Comparison of ENCODE assay signal across 16 cellular contexts in the genomic region with DNA sequence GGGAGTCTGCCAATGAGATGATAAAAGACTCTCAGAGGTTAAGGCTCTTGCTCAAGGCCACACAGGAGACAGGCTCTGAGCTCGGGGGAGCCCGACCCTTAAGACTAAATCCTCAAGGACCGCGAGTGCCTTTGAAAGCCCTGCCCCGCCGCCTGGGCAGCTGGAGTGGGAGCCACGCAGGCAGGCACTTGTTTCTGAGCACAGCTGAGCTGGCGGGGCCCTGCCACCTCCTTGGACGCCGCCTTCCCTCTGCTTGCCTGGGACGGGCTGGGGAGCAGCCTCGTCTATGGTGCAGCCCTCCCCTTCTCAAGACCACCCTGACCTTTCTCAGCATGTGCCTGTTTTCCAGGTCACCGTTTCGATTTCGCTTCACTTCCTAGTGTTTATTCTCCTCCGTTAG.
"Had no signal": no experiment of that assay in that cellular context is flagged by ENCODE, and none has a peak within 500 bp of the region (broad histone marks: within the 10 kb centered on the region; RNA-seq: fewer than 3 reads in every experiment).

No MANE protein-coding gene starts in this region.

- ATAC-seq: activated T-cell treated with anti-CD3 and anti-CD28 coated beads, Interleukin-2, amount 50 U/mL, for 4 hours; stimulated activated naive CD8-positive, alpha-beta T cell treated with anti-CD3 and anti-CD28 coated beads, Interleukin-15, Interleukin-2, amounts not matched to agents 100 U/mL and 50 U/mL, for 24 hours had no signal

- H3K9me3 ChIP-seq: breast epithelium, lower lobe of right lung, sigmoid colon, suprapubic skin, upper lobe of left lung had no signal

- H3K27me3 ChIP-seq: breast epithelium, upper lobe of left lung had no signal

- H3K4me1 ChIP-seq: breast epithelium, lower lobe of right lung, sigmoid colon, suprapubic skin, upper lobe of left lung had no signal

- H3K27ac ChIP-seq: breast epithelium, lower lobe of right lung, sigmoid colon, suprapubic skin, upper lobe of left lung had no signal

- H3K36me3 ChIP-seq: breast epithelium, lower lobe of right lung, sigmoid colon, suprapubic skin, upper lobe of left lung had no signal

- DNase-seq: activated CD4-positive, alpha-beta memory T cell treated with anti-CD3 and anti-CD28 coated beads for 36 hours; activated CD4-positive, alpha-beta T cell treated with anti-CD3 and anti-CD28 coated beads for 1 hour; activated gamma-delta T cell; activated T-cell treated with anti-CD3 and anti-CD28 coated beads, Interleukin-2, amount 50 U/mL, for 4 hours; dermis blood vessel endothelial cell; endodermal cell; erythroblast; lower lobe of right lung; occipital lobe; sigmoid colon; stimulated activated CD4-positive, alpha-beta T cell treated with anti-CD3 and anti-CD28 coated beads, Interleukin-12 subunit alpha, Interleukin-12 subunit beta, amount 100 ng/mL, for 4 hours; stimulated activated CD4-positive, alpha-beta T cell treated with anti-CD3 and anti-CD28 coated beads, Interleukin-2, amount 100 ng/mL, for 48 hours; stimulated activated naive CD8-positive, alpha-beta T cell treated with anti-CD3 and anti-CD28 coated beads, Interleukin-15, Interleukin-2, amounts not matched to agents 100 U/mL and 50 U/mL, for 24 hours; upper lobe of left lung had no signal

- H3K4me3 ChIP-seq: breast epithelium, lower lobe of right lung, sigmoid colon, suprapubic skin, upper lobe of left lung had no signal
